Comparison of ENCODE assay signal across 9 cellular contexts in genomic region chr20:17614176-17614811, GRCh38. TPM values are rescaled to one million over a fixed set of nuclear protein-coding genes. Genes with fewer than 3 reads are reported as not detected.
DNase-seq lines count a peak whose midpoint lies in the region; ATAC-seq, FAIRE-seq and TF ChIP-seq lines count a peak whose summit lies in the region.
"Had no signal": no experiment of that assay in that cellular context is flagged by ENCODE, and none has a peak within 500 bp of the region (broad histone marks: within the 10 kb centered on the region; RNA-seq: fewer than 3 reads in every experiment).

No MANE protein-coding gene starts in this region.

- H3K4me3 ChIP-seq in sigmoid colon, result peak overlapping the region in 1 of 4 donors; percentile 24

- intact Hi-C loops in sigmoid colon (cut with DNase I), result loop anchor here (2.0 kb wide), 1 partner anchor 83 kb away; the partner anchor contains the start of gene BFSP1

- no peak for TF ChIP-seq EP300 in sigmoid colon (IDR thresholded peaks at IDR 0.05)

- DNase-seq in ELF-1 (ENCODE audit: low read depth, low spot score) (peak; percentile 42), NCI-H748 treated with DMSO at 0.1 percent for 48 hours (lab: John Stamatoyannopoulos, UW) (peak; percentile 17), frontal cortex (ENCODE audit: low spot score in 2 of 2) (peak; percentile 5 to 10), sigmoid colon (peak; percentile 97), GF-D8 (lab: John Stamatoyannopoulos, UW) (no peak), UCSD-AML1 (lab: John Stamatoyannopoulos, UW; ENCODE audit: unreplicated experiment) (no peak)
- DNase-seq: hypothalamus had no signal

- H3K9me3 ChIP-seq in sigmoid colon, result no peaks in the 10 kb centered on the region

- H3K36me3 ChIP-seq in sigmoid colon, result peaks cover 2 to 44% (median 13%) of the 10 kb centered on the region in 4 donors

- H3K4me1 ChIP-seq in sigmoid colon, result peaks cover 0 to 81% (median 79%) of the 10 kb centered on the region in 4 donors

- no peaks in the 10 kb centered on the region for H3K27me3 ChIP-seq in sigmoid colon

- TF ChIP-seq POLR2A in sigmoid colon (IDR thresholded peaks at IDR 0.05), result no peak

- no peak for TF ChIP-seq CTCF in sigmoid colon (IDR thresholded peaks at IDR 0.05)

- no peak for ATAC-seq in HG03354 (IDR thresholded peaks at IDR 0.05; ENCODE audit: poor library complexity, severe bottlenecking, unreplicated experiment)
- no peak for ATAC-seq in HG03442 (IDR thresholded peaks at IDR 0.05; ENCODE audit: unreplicated experiment)

- peak overlapping the region; percentile 86 to 100 (median 92) for H3K27ac ChIP-seq in sigmoid colon

- 28 to 59% methylated on average over 20 of the region's 20 CpGs for WGBS in sigmoid colon, 2 donors

- no peak for FAIRE-seq in frontal cortex (lab: Jason Lieb, UNC)

RNA-seq across cellular contexts. Expression of gene DSTN, which starts 44.4 kb away (rescaled TPM):
- total RNA-seq in frontal cortex, result 258 TPM
- 1,000 to 10,000 TPM; 1,872 to 2,237 (median 1,948) TPM for total RNA-seq in sigmoid colon
- polyA plus RNA-seq in sigmoid colon, result 100 to 1,000 TPM; 429 to 672 (median 586) TPM

Comparison
In these comparisons a context has a peak if more than half of its experiments do, and no peak if none do; other contexts are left out.
1. DNase-seq: peak in ELF-1 (single experiment), NCI-H748 treated with DMSO at 0.1 percent for 48 hours (single experiment), frontal cortex (2 of 2) and sigmoid colon (single experiment); none in GF-D8 (single experiment) and UCSD-AML1 (single experiment).